Comparison of ENCODE assay signal across 8 cellular contexts in the genomic region with DNA sequence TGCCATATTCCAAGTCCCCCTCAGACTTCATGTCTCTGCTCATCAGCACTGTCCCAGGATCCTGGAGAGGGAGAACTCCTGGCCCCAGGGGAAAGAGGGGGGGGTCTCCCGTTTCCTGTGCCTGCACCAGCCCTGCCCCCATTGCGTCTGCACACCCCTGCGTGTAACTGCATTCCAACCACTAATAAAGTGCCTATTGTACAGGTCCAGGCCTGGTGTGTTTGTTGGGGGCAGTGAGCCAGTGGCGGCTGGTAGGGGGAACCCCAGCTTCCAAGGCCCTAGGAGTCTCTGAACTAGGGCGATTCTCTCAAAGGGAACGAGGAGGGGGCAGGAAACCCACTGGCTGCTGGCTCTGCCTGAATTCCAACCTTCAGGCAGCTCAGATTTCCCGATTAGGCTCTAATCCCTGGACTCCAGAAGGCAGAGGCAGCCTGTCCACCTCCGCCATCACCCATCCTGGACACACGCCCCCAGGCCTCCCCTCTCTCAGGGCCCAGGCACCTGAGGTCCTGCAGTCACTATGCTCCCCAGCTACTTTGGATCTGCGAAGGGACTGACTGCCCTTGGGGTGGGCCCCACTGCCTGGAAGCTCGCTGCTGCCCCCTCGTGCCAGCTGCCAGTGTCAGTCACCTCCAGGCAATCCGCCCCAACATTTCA. TPM values are rescaled to one million over a fixed set of nuclear protein-coding genes. Genes with fewer than 3 reads are reported as not detected.
DNase-seq lines count a peak whose midpoint lies in the region; ATAC-seq and TF ChIP-seq lines count a peak whose summit lies in the region.

No MANE protein-coding gene starts in this region.

- CTCF ChIA-PET in CD4-positive, alpha-beta T cell (lab: Charles Lee), result interaction anchor here (0.6 to 5.9 kb wide), 38 partner anchors 11 to 285 kb away, joined by 3 to 132 read pairs (median 4); partner anchors contain the start of genes KRI1 and QTRT1

- no peak overlapping the region for H3K4me3 ChIP-seq in OCI-LY1 (ENCODE audit: low read depth, low read length, poor library complexity, severe bottlenecking)

- no peaks in the 10 kb centered on the region for H3K4me1 ChIP-seq in OCI-LY1 (ENCODE audit: insufficient read depth, low read length, severe bottlenecking)

- H3K36me3 ChIP-seq in OCI-LY1 (ENCODE audit: insufficient read depth, low read length), result peaks cover 44% of the 10 kb centered on the region

- no peaks in the 10 kb centered on the region for H3K27me3 Mint-ChIP-seq in CD4-positive, alpha-beta T cell
- peaks cover 7% of the 10 kb centered on the region for H3K27me3 Mint-ChIP-seq in endothelial cell (ENCODE audit: unreplicated experiment)
- H3K27me3 Mint-ChIP-seq in mesothelial cell of epicardium (ENCODE audit: low read depth), result no peaks in the 10 kb centered on the region

- peaks cover 31% of the 10 kb centered on the region for H3K4me1 Mint-ChIP-seq in CD4-positive, alpha-beta T cell (ENCODE audit: low read depth)
- H3K4me1 Mint-ChIP-seq in endothelial cell (ENCODE audit: unreplicated experiment) (peaks cover 26% of the 10 kb centered on the region), mesothelial cell of epicardium (peaks cover 34% of the 10 kb centered on the region)

- peak overlapping the region; percentile 80 for H3K27ac Mint-ChIP-seq in CD4-positive, alpha-beta T cell
- H3K27ac Mint-ChIP-seq in endothelial cell (ENCODE audit: unreplicated experiment) (peak overlapping the region; percentile 48), mesothelial cell of epicardium (peak overlapping the region; percentile 97)

- no peaks in the 10 kb centered on the region for H3K9me3 ChIP-seq in CD4-positive, alpha-beta T cell (ENCODE audit: control insufficient read depth, low read length)
- no peaks in the 10 kb centered on the region for H3K9me3 ChIP-seq in OCI-LY1 (ENCODE audit: low read length)

- peaks cover 54% of the 10 kb centered on the region for H3K36me3 Mint-ChIP-seq in CD4-positive, alpha-beta T cell (ENCODE audit: low read depth)
- H3K36me3 Mint-ChIP-seq in endothelial cell (ENCODE audit: low read depth, unreplicated experiment) (peaks cover 4% of the 10 kb centered on the region), mesothelial cell of epicardium (peaks cover 9% of the 10 kb centered on the region)

- no peak overlapping the region for H2AFZ ChIP-seq in OCI-LY1 (ENCODE audit: low read length)

- H3K79me2 ChIP-seq in OCI-LY1 (ENCODE audit: insufficient read depth, low read length), result no peaks in the 10 kb centered on the region

- peak; percentile 79 to 89 (median 82) for DNase-seq in CD4-positive, alpha-beta T cell
- DNase-seq in HT1080 (ENCODE audit: low read depth), result peak; percentile 76
- peak; percentile 88 for DNase-seq in activated CD8-positive, alpha-beta memory T cell treated with anti-CD3 and anti-CD28 coated beads, Interleukin-2, amount 50 U/mL, for 4 hours
- peak; percentile 92 for DNase-seq in endothelial cell (ENCODE audit: low spot score)
- DNase-seq in mesothelial cell of epicardium (ENCODE audit: low spot score in 2 of 2, unreplicated experiment in 2 of 2), result peak; percentile 68 to 92
- peak; percentile 68 to 72 for DNase-seq in stimulated activated CD8-positive, alpha-beta memory T cell treated with anti-CD3 and anti-CD28 coated beads, Interleukin-4, amount 100 ng/mL, for 1 hour (ENCODE audit: low read depth in 2 of 2, low spot score in 1 of 2)

- H3F3A ChIP-seq in OCI-LY1 (ENCODE audit: insufficient read depth, low read length), result no peaks in the 10 kb centered on the region

- H3K4me2 ChIP-seq in OCI-LY1 (ENCODE audit: low read length), result no peak overlapping the region

- peak; percentile 97 for ATAC-seq in CD4-positive, alpha-beta T cell (ENCODE audit: poor library complexity)
- no peak for ATAC-seq in HG03095 (IDR thresholded peaks at IDR 0.05; ENCODE audit: unreplicated experiment)

- no peaks in the 10 kb centered on the region for H3K9me3 Mint-ChIP-seq in CD4-positive, alpha-beta T cell
- H3K9me3 Mint-ChIP-seq in endothelial cell (ENCODE audit: unreplicated experiment) (no peaks in the 10 kb centered on the region), mesothelial cell of epicardium (no peaks in the 10 kb centered on the region)

- POLR2A ChIA-PET in CD4-positive, alpha-beta T cell (lab: Charles Lee), result interaction anchor here (0.5 to 7.9 kb wide), 15 partner anchors 8 to 91 kb away, joined by 3 to 82 read pairs (median 5); partner anchors contain the start of genes DNM2 and QTRT1

- peak; percentile 87 for TF ChIP-seq CTCF in CD4-positive, alpha-beta T cell (IDR thresholded peaks at IDR 0.05)
- peak; percentile 82 for TF ChIP-seq CTCF in OCI-LY1 (IDR thresholded peaks at IDR 0.05; ENCODE audit: low read length)
- peak; percentile 64 for TF ChIP-seq CTCF in endothelial cell (IDR thresholded peaks at IDR 0.05; ENCODE audit: unreplicated experiment)
- peak; percentile 71 for TF ChIP-seq CTCF in mesothelial cell of epicardium (IDR thresholded peaks at IDR 0.05; ENCODE audit: unreplicated experiment)

- H3K27me3 ChIP-seq in CD4-positive, alpha-beta T cell (ENCODE audit: control insufficient read depth, insufficient read depth, low read length), result no peaks in the 10 kb centered on the region
- no peaks in the 10 kb centered on the region for H3K27me3 ChIP-seq in OCI-LY1 (ENCODE audit: insufficient read depth, low read length)

- no peaks in the 10 kb centered on the region for H4K20me1 ChIP-seq in OCI-LY1 (ENCODE audit: insufficient read depth, low read length)

- no peaks in the 10 kb centered on the region for H3K9me2 ChIP-seq in OCI-LY1 (ENCODE audit: low read depth, low read length)

- H3K4me3 Mint-ChIP-seq in CD4-positive, alpha-beta T cell, result peak overlapping the region; percentile 48
- H3K4me3 Mint-ChIP-seq in endothelial cell (ENCODE audit: unreplicated experiment) (no peak overlapping the region), mesothelial cell of epicardium (peak overlapping the region; percentile 8)

- no peak overlapping the region for H3K9ac ChIP-seq in OCI-LY1 (ENCODE audit: low read length)

- peak overlapping the region; percentile 4 for H3K27ac ChIP-seq in CD4-positive, alpha-beta T cell (ENCODE audit: low read depth, low read length)
- no peak overlapping the region for H3K27ac ChIP-seq in OCI-LY1 (ENCODE audit: low read depth, low read length, poor library complexity, severe bottlenecking)

- intact Hi-C loops in CD4-positive, alpha-beta T cell (cut with DNase I, micrococcal nuclease), result loop anchor here (1.0 to 5.0 kb wide), 2 partner anchors 42 to 63 kb away; no protein-coding TSS in a partner anchor

RNA-seq across cellular contexts. Expression of gene ILF3, which starts 9.7 kb away (rescaled TPM):
- total RNA-seq in CD4-positive, alpha-beta T cell, result 100 to 1,000 TPM; 464 to 491 TPM
- total RNA-seq in HT1080 (2014; rRNA removed; shearing (Covaris generic)), result 169 and 184 TPM in 2 replicates
- 178 and 200 TPM in 2 replicates for polyA plus RNA-seq in HT1080 (2015; cell fraction: cytosol; rRNA removed)
- polyA plus RNA-seq in HT1080 (2015; cell fraction: nucleus; rRNA removed), result 470 and 506 TPM in 2 replicates
- total RNA-seq in endothelial cell (ENCODE audit: unreplicated experiment) (330 TPM), mesothelial cell of epicardium (606 to 617 TPM (median 613 TPM) in 3 replicates)

RNA-seq across cellular contexts. Expression of gene SLC44A2, which starts 19.1 kb away (rescaled TPM):
- 100 to 1,000 TPM; 151 to 168 TPM for total RNA-seq in CD4-positive, alpha-beta T cell
- total RNA-seq in HT1080 (2014; rRNA removed; shearing (Covaris generic)), result 1.6 and 1.8 TPM in 2 replicates
- 24.9 and 25.1 TPM in 2 replicates for polyA plus RNA-seq in HT1080 (2015; cell fraction: cytosol; rRNA removed)
- polyA plus RNA-seq in HT1080 (2015; cell fraction: nucleus; rRNA removed), result 26.7 and 29.7 TPM in 2 replicates
- total RNA-seq in endothelial cell (ENCODE audit: unreplicated experiment) (272 TPM), mesothelial cell of epicardium (340 to 349 TPM (median 342 TPM) in 3 replicates)

RNA-seq across cellular contexts. Expression of gene QTRT1, which starts 56.8 kb away (rescaled TPM):
- total RNA-seq in CD4-positive, alpha-beta T cell, result 10 to 100 TPM; 48.6 to 53.3 TPM
- total RNA-seq in HT1080 (2014; rRNA removed; shearing (Covaris generic)), result 41.2 and 42.2 TPM in 2 replicates
- 28.7 and 35.0 TPM in 2 replicates for polyA plus RNA-seq in HT1080 (2015; cell fraction: cytosol; rRNA removed)
- polyA plus RNA-seq in HT1080 (2015; cell fraction: nucleus; rRNA removed), result 117 and 130 TPM in 2 replicates
- 32.5 TPM for total RNA-seq in endothelial cell (ENCODE audit: unreplicated experiment)
- 57.9 to 66.6 TPM (median 62.5 TPM) in 3 replicates for total RNA-seq in mesothelial cell of epicardium

RNA-seq across cellular contexts. Expression of gene AP1M2, which starts 57.4 kb away (rescaled TPM):
- total RNA-seq in CD4-positive, alpha-beta T cell, result under 1 TPM in 1 of 2 experiments, not detected in 1; 0.77 TPM
- total RNA-seq in HT1080 (2014; rRNA removed; shearing (Covaris generic)), result 5.8 and 8.6 TPM in 2 replicates
- polyA plus RNA-seq in HT1080 (2015; cell fraction: cytosol; rRNA removed), result 0.92 and 4.0 TPM in 2 replicates
- polyA plus RNA-seq in HT1080 (2015; cell fraction: nucleus; rRNA removed), result 0.67 and 1.1 TPM in 2 replicates
- total RNA-seq in endothelial cell (ENCODE audit: unreplicated experiment) (7.5 TPM), mesothelial cell of epicardium (25.9 to 32.5 TPM (median 32.1 TPM) in 3 replicates)

Comparison
In these comparisons a context has a peak if more than half of its experiments do, and no peak if none do; other contexts are left out.
1. RNA of gene SLC44A2, which starts 19.1 kb away (total RNA-seq): 340 to 349 TPM in mesothelial cell of epicardium, 272 TPM in endothelial cell (single experiment) and 151 to 168 TPM in CD4-positive, alpha-beta T cell; 1.6 to 1.8 TPM in HT1080; every median in the first group is over 10 times any median in the second.
2. Peak in every context shown above with its lines, with median percentiles within 50 percentile points of each other: DNase-seq, H3K27ac Mint-ChIP-seq and CTCF ChIP-seq.